10 cellular contexts compared by ENCODE assay signal in genomic region chr9:92242115-92242778, GRCh38. TPM values are rescaled to one million over a fixed set of nuclear protein-coding genes. Genes with fewer than 3 reads are reported as not detected.
DNase-seq lines count a peak whose midpoint lies in the region; ATAC-seq and TF ChIP-seq lines count a peak whose summit lies in the region.
"Had no signal": no experiment of that assay in that cellular context is flagged by ENCODE, and none has a peak within 500 bp of the region (broad histone marks: within the 10 kb centered on the region; RNA-seq: fewer than 3 reads in every experiment).

No MANE protein-coding gene starts in this region.

- peaks cover 48% of the 10 kb centered on the region for H3K4me1 ChIP-seq in osteoblast (ENCODE audit: insufficient read depth, low read length)

- H3K9me3 ChIP-seq in osteoblast (ENCODE audit: low read depth, low read length), result no peaks in the 10 kb centered on the region
- H3K9me3 ChIP-seq: SJSA1 had no signal

- DNase-seq in Daoy (ENCODE audit: low read depth) (peak; percentile 34), NCI-H226 (peak; percentile 19), epithelial cell of esophagus (ENCODE audit: low read depth) (peak; percentile 10), osteoblast (ENCODE audit: insufficient read length, low spot score, missing footprints) (peak; percentile 81), SW 1271 (lab: John Stamatoyannopoulos, UW) (no peak), NCI-H2196 (lab: John Stamatoyannopoulos, UW; ENCODE audit: unreplicated experiment) (no peak)
- DNase-seq in stimulated activated naive CD8-positive, alpha-beta T cell treated with anti-CD3 and anti-CD28 coated beads, Interleukin-15, Interleukin-2, amounts not matched to agents 100 U/mL and 50 U/mL, for 24 hours, result no peak
- DNase-seq: activated naive CD8-positive, alpha-beta T cell treated with anti-CD3 and anti-CD28 coated beads, Interleukin-2, amount 10 ng/mL, durations not matched to agents 7 days and 5 days had no signal

- H4K20me1 ChIP-seq in osteoblast (ENCODE audit: insufficient read depth, low read length), result no peaks in the 10 kb centered on the region

- no peak overlapping the region for H3K4me3 ChIP-seq in epithelial cell of esophagus (ENCODE audit: low read length)
- no peak overlapping the region for H3K4me3 ChIP-seq in osteoblast (ENCODE audit: insufficient read depth, low read length)
- H3K4me3 ChIP-seq: SJSA1 had no signal

- no peaks in the 10 kb centered on the region for H3K79me2 ChIP-seq in osteoblast (ENCODE audit: insufficient read depth, low read length)

- TF ChIP-seq CTCF in epithelial cell of esophagus (IDR thresholded peaks at IDR 0.05; ENCODE audit: insufficient read depth, low read depth, low read length, missing control alignments) (peak; percentile 40), osteoblast (IDR thresholded peaks at IDR 0.05; ENCODE audit: extremely low read depth, low read depth, low read length) (peak; percentile 72)

- H3K27me3 ChIP-seq in osteoblast (ENCODE audit: insufficient read depth, low read length), result no peaks in the 10 kb centered on the region
- H3K27me3 ChIP-seq: SJSA1 had no signal

- peak overlapping the region; percentile 64 for H3K27ac ChIP-seq in osteoblast (ENCODE audit: low read depth, low read length)
- H3K27ac ChIP-seq: SJSA1 had no signal

- H3K36me3 ChIP-seq in osteoblast (ENCODE audit: insufficient read depth, low read length), result peaks cover 92% of the 10 kb centered on the region

- no peak for ATAC-seq in stimulated activated naive CD8-positive, alpha-beta T cell treated with anti-CD3 and anti-CD28 coated beads, Interleukin-15, Interleukin-2, amounts not matched to agents 100 U/mL and 50 U/mL, for 24 hours
- ATAC-seq in GM18498 (IDR thresholded peaks at IDR 0.05; ENCODE audit: unreplicated experiment), result no peak

- H2AFZ ChIP-seq in osteoblast (ENCODE audit: low read length), result no peak overlapping the region

- peak overlapping the region; percentile 4 for H3K4me2 ChIP-seq in osteoblast (ENCODE audit: insufficient read depth, low read length)

RNA-seq across cellular contexts. Expression of gene IARS1, which starts 51.2 kb away (rescaled TPM):
- 275 and 302 TPM in 2 replicates for total RNA-seq in Daoy (2014; rRNA removed; shearing (Covaris generic))
- 491 and 529 TPM in 2 replicates for total RNA-seq in osteoblast

Comparison
In these comparisons a context has a peak if more than half of its experiments do, and no peak if none do; other contexts are left out.
1. DNase-seq: peak in Daoy (single experiment), NCI-H226 (single experiment), epithelial cell of esophagus (single experiment) and osteoblast (single experiment); none in SW 1271 (0 of 2), stimulated activated naive CD8-positive, alpha-beta T cell treated with anti-CD3 and anti-CD28 coated beads, Interleukin-15, Interleukin-2, amounts not matched to agents 100 U/mL and 50 U/mL, for 24 hours (single experiment) and NCI-H2196 (single experiment).